In the genomic region with DNA sequence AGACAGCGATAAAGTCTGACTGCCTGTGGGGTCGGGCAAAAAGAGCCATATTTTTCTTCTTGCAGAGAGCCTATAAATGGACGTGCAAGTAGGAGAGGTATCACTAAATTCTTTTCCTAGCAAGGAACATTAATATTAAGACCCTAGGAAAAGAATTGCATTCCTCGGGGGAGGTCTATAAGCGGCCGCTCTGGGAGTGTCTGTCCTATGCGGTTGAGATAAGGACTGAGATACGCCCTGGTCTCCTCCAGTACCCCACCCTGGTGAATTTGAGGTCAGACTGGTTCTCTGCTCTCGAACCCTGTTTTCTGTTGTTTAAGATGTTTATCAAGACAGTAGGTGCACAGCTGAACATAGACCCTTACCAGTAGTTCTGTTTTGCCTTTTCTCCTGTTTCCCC, we compare ENCODE assay signal across 6 cellular contexts. TPM values are rescaled to one million over a fixed set of nuclear protein-coding genes. Genes with fewer than 3 reads are reported as not detected.
A peak's percentile ranks its signal among the peaks of the same experiment; 100 is the strongest.
DNase-seq lines count a peak whose midpoint lies in the region; ATAC-seq and TF ChIP-seq lines count a peak whose summit lies in the region.
"Not testable (repeated sequence)": the region's sequence is repeated elsewhere in the genome, so short reads cannot be mapped to it uniquely, and the experiment has no call there.

No MANE protein-coding gene starts in this region.

- H3K36me3 ChIP-seq in HEK293 (ENCODE audit: control insufficient read depth in 2 of 2, insufficient read depth in 1 of 2, low read length in 2 of 2): not testable (repeated sequence)

- not testable (repeated sequence) for H3K27ac Mint-ChIP-seq in activated CD8-positive, alpha-beta T cell treated with anti-CD3 and anti-CD28 coated beads for 36 hours; endothelial cell (ENCODE audit: unreplicated experiment); nephron progenitor cell

- H3K36me3 Mint-ChIP-seq in activated CD8-positive, alpha-beta T cell treated with anti-CD3 and anti-CD28 coated beads for 36 hours (ENCODE audit: low read depth): peaks cover 29% of the 10 kb centered on the region
- H3K36me3 Mint-ChIP-seq in endothelial cell (ENCODE audit: low read depth, unreplicated experiment): not testable (repeated sequence)
- H3K36me3 Mint-ChIP-seq in nephron progenitor cell (ENCODE audit: low read depth): peaks cover 68% of the 10 kb centered on the region

- H3K27ac ChIP-seq in HEK293 (ENCODE audit: extremely low read depth, low read depth, low read length): not testable (repeated sequence)

- CTCF ChIA-PET in HEK293 (lab: Yijun Ruan, JAX); activated CD8-positive, alpha-beta T cell treated with anti-CD3 and anti-CD28 coated beads for 36 hours (lab: Charles Lee): not testable (repeated sequence)

- H3K4me3 ChIP-seq in HEK293 (ENCODE audit: low read depth, low read length): not testable (repeated sequence)

- not testable (repeated sequence) for H3K9me3 Mint-ChIP-seq in activated CD8-positive, alpha-beta T cell treated with anti-CD3 and anti-CD28 coated beads for 36 hours; endothelial cell (ENCODE audit: unreplicated experiment)
- H3K9me3 Mint-ChIP-seq in nephron progenitor cell: peaks cover 39% of the 10 kb centered on the region

- H3K4me1 ChIP-seq in HEK293 (ENCODE audit: control insufficient read depth, insufficient read depth, low read length): not testable (repeated sequence)

- DNase-seq in DMS53 (lab: John Stamatoyannopoulos, UW) (peak; percentile 5), OCI-M1 (lab: John Stamatoyannopoulos, UW) (peak; percentile 28), nephron progenitor cell (peak; percentile 6)
- DNase-seq in activated CD8-positive, alpha-beta T cell treated with anti-CD3 and anti-CD28 coated beads for 36 hours: peak; percentile 9
- DNase-seq in endothelial cell (ENCODE audit: low spot score): not testable (repeated sequence)

- ATAC-seq in activated CD8-positive, alpha-beta T cell treated with anti-CD3 and anti-CD28 coated beads for 36 hours: not testable (repeated sequence)

- not testable (repeated sequence) for H3K4me3 Mint-ChIP-seq in activated CD8-positive, alpha-beta T cell treated with anti-CD3 and anti-CD28 coated beads for 36 hours; nephron progenitor cell
- peak overlapping the region; percentile 56 for H3K4me3 Mint-ChIP-seq in endothelial cell (ENCODE audit: unreplicated experiment)

- intact Hi-C loops in activated CD8-positive, alpha-beta T cell treated with anti-CD3 and anti-CD28 coated beads for 36 hours (cut with micrococcal nuclease): not testable (repeated sequence)

- H3K27me3 Mint-ChIP-seq in activated CD8-positive, alpha-beta T cell treated with anti-CD3 and anti-CD28 coated beads for 36 hours; endothelial cell (ENCODE audit: unreplicated experiment); nephron progenitor cell (ENCODE audit: low read depth, poor library complexity): not testable (repeated sequence)

- not testable (repeated sequence) for H3K9me3 ChIP-seq in HEK293 (ENCODE audit: control insufficient read depth, insufficient read depth, low read depth, low read length)

- not testable (repeated sequence) for TF ChIP-seq CTCF in HEK293 (tag by site-specific recombination; IDR thresholded peaks at IDR 0.05); activated CD8-positive, alpha-beta T cell treated with anti-CD3 and anti-CD28 coated beads for 36 hours (IDR thresholded peaks at IDR 0.05); endothelial cell (IDR thresholded peaks at IDR 0.05; ENCODE audit: unreplicated experiment); nephron progenitor cell (IDR thresholded peaks at IDR 0.05)

- H3K4me1 Mint-ChIP-seq in activated CD8-positive, alpha-beta T cell treated with anti-CD3 and anti-CD28 coated beads for 36 hours (ENCODE audit: low read depth): peaks cover 27% of the 10 kb centered on the region
- not testable (repeated sequence) for H3K4me1 Mint-ChIP-seq in endothelial cell (ENCODE audit: unreplicated experiment); nephron progenitor cell

- POLR2A ChIA-PET in HEK293 (lab: Yijun Ruan, JAX); activated CD8-positive, alpha-beta T cell treated with anti-CD3 and anti-CD28 coated beads for 36 hours (lab: Charles Lee): not testable (repeated sequence)

TF ChIP-seq in HEK293, 187 proteins besides CTCF, POLR2A, EP300 and RAD21:
- TF ChIP-seq SETDB1 (IDR thresholded peaks at IDR 0.05; ENCODE audit: insufficient read length, low read length): peak; percentile 74

RNA-seq across cellular contexts. Expression of gene MANEA, which starts 6.9 kb away (rescaled TPM):
- 10 to 100 TPM; 15.6 to 16.1 TPM for total RNA-seq in activated CD8-positive, alpha-beta T cell treated with anti-CD3 and anti-CD28 coated beads for 36 hours
- 7.5 TPM for total RNA-seq in endothelial cell (ENCODE audit: unreplicated experiment)
